In genomic region chr14:68724914-68725313, GRCh38 we compare ENCODE assay signal across 14 cellular contexts.
DNase-seq lines count a peak whose midpoint lies in the region; ATAC-seq and TF ChIP-seq lines count a peak whose summit lies in the region.
"Had no signal": no experiment of that assay in that cellular context is flagged by ENCODE, and none has a peak within 500 bp of the region (broad histone marks: within the 10 kb centered on the region; RNA-seq: fewer than 3 reads in every experiment).

No MANE protein-coding gene starts in this region.

- H3K9me3 ChIP-seq in right lobe of liver = no peaks in the 10 kb centered on the region
- H3K9me3 ChIP-seq: Caco-2 had no signal

- H3K27me3 Mint-ChIP-seq in neural crest cell (ENCODE audit: low read depth) = no peaks in the 10 kb centered on the region

- ATAC-seq in left lobe of liver = peak; percentile 49
- peak; percentile 16 to 70 (median 58) for ATAC-seq in right lobe of liver
- ATAC-seq: CD8-positive, alpha-beta T cell had no signal

- H3K4me1 ChIP-seq in right lobe of liver = peaks cover 0 to 47% (median 16%) of the 10 kb centered on the region in 4 donors

- DNase-seq in left lobe of liver (ENCODE audit: low spot score) = peak; percentile 72
- peak in 2 of 3 donors; percentile 73 to 81 for DNase-seq in right lobe of liver
- DNase-seq in neural crest cell (ENCODE audit: low read depth, low spot score) = no peak
- no peak for DNase-seq in NCI-H774 (lab: John Stamatoyannopoulos, UW)
- DNase-seq in Kasumi-1 (lab: John Stamatoyannopoulos, UW) = no peak
- DNase-seq in NCI-H1105 treated with DMSO at 0.1 percent for 48 hours (lab: John Stamatoyannopoulos, UW) = no peak
- DNase-seq: C1 segment of cervical spinal cord; Caco-2; CD8-positive, alpha-beta T cell; DMS153; DND-41; GM23248; H7; HCEC 1CT had no signal

- peaks cover 6% of the 10 kb centered on the region for H3K36me3 Mint-ChIP-seq in neural crest cell (ENCODE audit: low read depth)
- H3K36me3 Mint-ChIP-seq: CD8-positive, alpha-beta T cell had no signal

- no peaks in the 10 kb centered on the region for H3K36me3 ChIP-seq in right lobe of liver

- no peak for TF ChIP-seq POLR2A in right lobe of liver (IDR thresholded peaks at IDR 0.05)

- peak overlapping the region; percentile 27 for H3K27ac Mint-ChIP-seq in neural crest cell (ENCODE audit: unreplicated experiment)
- H3K27ac Mint-ChIP-seq: CD8-positive, alpha-beta T cell had no signal

- no peak overlapping the region for H3K4me3 ChIP-seq in right lobe of liver
- H3K4me3 ChIP-seq: GM23248 had no signal

- intact Hi-C loops in right lobe of liver (cut with DNase I) = loop anchor here in 1 of 2 donors (10.0 kb wide), 1 partner anchor 50 kb away; no protein-coding TSS in a partner anchor

- 43% methylated on average over 1 of the region's 3 CpGs for WGBS in right lobe of liver (ENCODE audit: insufficient coverage, low coverage, low lambda C conversion rate, missing lambda C conversion rate)

- H3K27ac ChIP-seq in right lobe of liver = peak overlapping the region; percentile 53 to 90 (median 83)
- H3K27ac ChIP-seq: GM23248 had no signal

- TF ChIP-seq CTCF in right lobe of liver (IDR thresholded peaks at IDR 0.05) (no peak), neural crest cell (conservative IDR thresholded peaks at IDR 0.05) (no peak)

- peaks cover 3% of the 10 kb centered on the region for H3K9me3 Mint-ChIP-seq in neural crest cell

- H3K4me1 Mint-ChIP-seq in neural crest cell = peaks cover 59% of the 10 kb centered on the region

- no peaks in the 10 kb centered on the region for H3K27me3 ChIP-seq in right lobe of liver

- no peak overlapping the region for H3K4me3 Mint-ChIP-seq in neural crest cell
- H3K4me3 Mint-ChIP-seq: CD8-positive, alpha-beta T cell had no signal

Comparison
In these comparisons a context has a peak if more than half of its experiments do, and no peak if none do; other contexts are left out.
1. DNase-seq: peak in left lobe of liver (single experiment) and right lobe of liver (2 of 3); none in neural crest cell (single experiment), NCI-H774 (single experiment), Kasumi-1 (0 of 2) and NCI-H1105 treated with DMSO at 0.1 percent for 48 hours (single experiment).